Comparison of ENCODE assay signal across 1 cellular context in the genomic region with DNA sequence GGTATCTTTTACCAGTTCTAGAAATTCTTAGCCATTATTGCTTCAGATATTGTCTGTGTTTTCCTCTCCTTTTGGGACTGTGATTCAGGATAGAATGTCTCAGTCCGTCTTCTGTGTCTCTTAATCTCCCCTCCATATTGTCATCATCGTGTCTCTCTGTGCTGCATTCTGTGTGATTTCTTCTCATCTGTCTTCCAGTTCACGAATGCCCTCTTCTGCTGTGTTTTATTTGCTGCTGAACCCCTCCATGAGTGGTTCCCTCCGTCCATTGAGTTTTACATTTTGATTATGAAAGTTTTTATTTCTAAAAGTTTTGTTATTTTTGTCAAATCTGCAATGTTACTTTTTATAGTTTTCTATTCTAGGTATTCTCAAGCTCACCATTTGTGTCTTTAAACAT.
TF ChIP-seq lines count a peak whose summit lies in the region.

No MANE protein-coding gene starts in this region.

TF ChIP-seq in K562, 482 proteins besides CTCF, POLR2A, EP300 and RAD21:
- TF ChIP-seq MCM5 (IDR thresholded peaks at IDR 0.05; ENCODE audit: low read depth) (no peak), CBX3 (IDR thresholded peaks at IDR 0.05; ENCODE audit: borderline replicate concordance in 1 of 2, low read length in 2 of 2) (peak in 1 of 2 experiments; percentile 56; a peak in 1 of 3 replicates), ZFP30 (CRISPR knock-in tag; IDR thresholded peaks at IDR 0.05; ENCODE audit: borderline replicate concordance) (0 out of 2 replicates have a peak, but pooled peaks have one; percentile 21)
- TF ChIP-seq, protein P1, sequence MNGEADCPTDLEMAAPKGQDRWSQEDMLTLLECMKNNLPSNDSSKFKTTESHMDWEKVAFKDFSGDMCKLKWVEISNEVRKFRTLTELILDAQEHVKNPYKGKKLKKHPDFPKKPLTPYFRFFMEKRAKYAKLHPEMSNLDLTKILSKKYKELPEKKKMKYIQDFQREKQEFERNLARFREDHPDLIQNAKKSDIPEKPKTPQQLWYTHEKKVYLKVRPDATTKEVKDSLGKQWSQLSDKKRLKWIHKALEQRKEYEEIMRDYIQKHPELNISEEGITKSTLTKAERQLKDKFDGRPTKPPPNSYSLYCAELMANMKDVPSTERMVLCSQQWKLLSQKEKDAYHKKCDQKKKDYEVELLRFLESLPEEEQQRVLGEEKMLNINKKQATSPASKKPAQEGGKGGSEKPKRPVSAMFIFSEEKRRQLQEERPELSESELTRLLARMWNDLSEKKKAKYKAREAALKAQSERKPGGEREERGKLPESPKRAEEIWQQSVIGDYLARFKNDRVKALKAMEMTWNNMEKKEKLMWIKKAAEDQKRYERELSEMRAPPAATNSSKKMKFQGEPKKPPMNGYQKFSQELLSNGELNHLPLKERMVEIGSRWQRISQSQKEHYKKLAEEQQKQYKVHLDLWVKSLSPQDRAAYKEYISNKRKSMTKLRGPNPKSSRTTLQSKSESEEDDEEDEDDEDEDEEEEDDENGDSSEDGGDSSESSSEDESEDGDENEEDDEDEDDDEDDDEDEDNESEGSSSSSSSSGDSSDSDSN (IDR thresholded peaks at IDR 0.05; ENCODE audit: borderline replicate concordance in 1 of 2, low read depth in 2 of 2, low read length in 2 of 2), result no peak
